In genomic region chr6:27752038-27752885, GRCh38 we compare ENCODE assay signal across 8 cellular contexts.
DNase-seq lines count a peak whose midpoint lies in the region; ATAC-seq and TF ChIP-seq lines count a peak whose summit lies in the region.

No MANE protein-coding gene starts in this region.

- peak overlapping the region; percentile 50 for H3K27ac ChIP-seq in left ventricle myocardium inferior (replicated peaks)

- H3K9me3 ChIP-seq in left ventricle myocardium inferior (replicated peaks), result no peaks in the 10 kb centered on the region

- H3K36me3 ChIP-seq in left ventricle myocardium inferior, result no peaks in the 10 kb centered on the region

- peaks cover 20% of the 10 kb centered on the region for H3K4me1 ChIP-seq in left ventricle myocardium inferior

- DNase-seq in Daoy (ENCODE audit: low read depth) (peak; percentile 73), HFF-Myc (ENCODE audit: extremely low read depth, low read depth) (peak; percentile 67), NCI-H1105 treated with DMSO at 0.1 percent for 48 hours (lab: John Stamatoyannopoulos, UW) (peak; percentile 83), amniotic stem cell (lab: John Stamatoyannopoulos, UW) (peak; percentile 67), left ventricle myocardium inferior (no peak), pons (ENCODE audit: low spot score) (peak; percentile 89)

- intact Hi-C loops in left ventricle myocardium inferior (cut with micrococcal nuclease), result loop anchor here (10.0 kb wide), 1 partner anchor 237 kb away; no protein-coding TSS in a partner anchor

- peaks cover 32% of the 10 kb centered on the region for H3K27me3 ChIP-seq in left ventricle myocardium inferior (ENCODE audit: low read depth)

- TF ChIP-seq CTCF in HFF-Myc (IDR thresholded peaks at IDR 0.05; ENCODE audit: low read depth, low read length, missing control alignments) (peak; percentile 54), left ventricle myocardium inferior (IDR thresholded peaks at IDR 0.05; ENCODE audit: borderline replicate concordance) (peak; percentile 85)

- H3K4me3 ChIP-seq in HFF-Myc (replicated peaks; ENCODE audit: low read depth, low read length), result peak overlapping the region; percentile 75
- peak overlapping the region; percentile 83 for H3K4me3 ChIP-seq in left ventricle myocardium inferior

- ATAC-seq in SK-N-SH treated with all-trans-retinoic acid at 6 μM for 48 hours (peak; percentile 90), HG03139 (IDR thresholded peaks at IDR 0.05; ENCODE audit: unreplicated experiment) (no peak)

TF ChIP-seq in SK-N-SH treated with all-trans-retinoic acid at 6 μM for 48 hours, 23 proteins besides CTCF, POLR2A, EP300 and RAD21:
- TF ChIP-seq ZFP30 (CRISPR knock-in tag; IDR thresholded peaks at IDR 0.05), result no peak
- no peak for TF ChIP-seq GLIS3 (CRISPR knock-in tag; IDR thresholded peaks at IDR 0.05)
- TF ChIP-seq CSRNP3 (CRISPR knock-in tag; IDR thresholded peaks at IDR 0.05), result 0 out of 2 replicates have a peak, but pooled peaks have one; percentile 11
- TF ChIP-seq, protein P1, sequence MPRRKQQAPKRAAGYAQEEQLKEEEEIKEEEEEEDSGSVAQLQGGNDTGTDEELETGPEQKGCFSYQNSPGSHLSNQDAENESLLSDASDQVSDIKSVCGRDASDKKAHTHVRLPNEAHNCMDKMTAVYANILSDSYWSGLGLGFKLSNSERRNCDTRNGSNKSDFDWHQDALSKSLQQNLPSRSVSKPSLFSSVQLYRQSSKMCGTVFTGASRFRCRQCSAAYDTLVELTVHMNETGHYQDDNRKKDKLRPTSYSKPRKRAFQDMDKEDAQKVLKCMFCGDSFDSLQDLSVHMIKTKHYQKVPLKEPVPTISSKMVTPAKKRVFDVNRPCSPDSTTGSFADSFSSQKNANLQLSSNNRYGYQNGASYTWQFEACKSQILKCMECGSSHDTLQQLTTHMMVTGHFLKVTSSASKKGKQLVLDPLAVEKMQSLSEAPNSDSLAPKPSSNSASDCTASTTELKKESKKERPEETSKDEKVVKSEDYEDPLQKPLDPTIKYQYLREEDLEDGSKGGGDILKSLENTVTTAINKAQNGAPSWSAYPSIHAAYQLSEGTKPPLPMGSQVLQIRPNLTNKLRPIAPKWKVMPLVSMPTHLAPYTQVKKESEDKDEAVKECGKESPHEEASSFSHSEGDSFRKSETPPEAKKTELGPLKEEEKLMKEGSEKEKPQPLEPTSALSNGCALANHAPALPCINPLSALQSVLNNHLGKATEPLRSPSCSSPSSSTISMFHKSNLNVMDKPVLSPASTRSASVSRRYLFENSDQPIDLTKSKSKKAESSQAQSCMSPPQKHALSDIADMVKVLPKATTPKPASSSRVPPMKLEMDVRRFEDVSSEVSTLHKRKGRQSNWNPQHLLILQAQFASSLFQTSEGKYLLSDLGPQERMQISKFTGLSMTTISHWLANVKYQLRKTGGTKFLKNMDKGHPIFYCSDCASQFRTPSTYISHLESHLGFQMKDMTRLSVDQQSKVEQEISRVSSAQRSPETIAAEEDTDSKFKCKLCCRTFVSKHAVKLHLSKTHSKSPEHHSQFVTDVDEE (CRISPR knock-in tag; IDR thresholded peaks at IDR 0.05), result no peak
- TF ChIP-seq, protein P2, sequence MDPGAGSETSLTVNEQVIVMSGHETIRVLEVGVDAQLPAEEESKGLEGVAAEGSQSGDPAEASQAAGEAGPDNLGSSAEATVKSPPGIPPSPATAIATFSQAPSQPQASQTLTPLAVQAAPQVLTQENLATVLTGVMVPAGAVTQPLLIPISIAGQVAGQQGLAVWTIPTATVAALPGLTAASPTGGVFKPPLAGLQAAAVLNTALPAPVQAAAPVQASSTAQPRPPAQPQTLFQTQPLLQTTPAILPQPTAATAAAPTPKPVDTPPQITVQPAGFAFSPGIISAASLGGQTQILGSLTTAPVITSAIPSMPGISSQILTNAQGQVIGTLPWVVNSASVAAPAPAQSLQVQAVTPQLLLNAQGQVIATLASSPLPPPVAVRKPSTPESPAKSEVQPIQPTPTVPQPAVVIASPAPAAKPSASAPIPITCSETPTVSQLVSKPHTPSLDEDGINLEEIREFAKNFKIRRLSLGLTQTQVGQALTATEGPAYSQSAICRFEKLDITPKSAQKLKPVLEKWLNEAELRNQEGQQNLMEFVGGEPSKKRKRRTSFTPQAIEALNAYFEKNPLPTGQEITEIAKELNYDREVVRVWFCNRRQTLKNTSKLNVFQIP (CRISPR knock-in tag; IDR thresholded peaks at IDR 0.05; ENCODE audit: borderline replicate concordance, low read depth), result no peak
